ENCODE assay signal across 19 cellular contexts in genomic region chr12:97425802-97426484, GRCh38. TPM values are rescaled to one million over a fixed set of nuclear protein-coding genes. Genes with fewer than 3 reads are reported as not detected.
"Had no signal": no experiment of that assay in that cellular context is flagged by ENCODE, and none has a peak within 500 bp of the region (broad histone marks: within the 10 kb centered on the region; RNA-seq: fewer than 3 reads in every experiment).

No MANE protein-coding gene starts in this region.

- H3K36me3 Mint-ChIP-seq: activated naive CD4-positive, alpha-beta T cell treated with anti-CD3 and anti-CD28 coated beads, Interleukin-2, amount 50 U/mL, for 24 hours; natural killer cell had no signal

- H3K27ac ChIP-seq: adrenal gland, heart left ventricle, tibial artery, uterus had no signal

- H3K9me3 ChIP-seq: adrenal gland, heart left ventricle, tibial artery, uterus had no signal

- H3K27me3 ChIP-seq: adrenal gland, tibial artery, uterus had no signal

- H3K9me3 Mint-ChIP-seq: activated B cell treated with CpG ODN at 0.5 μM for 24 hours; activated naive CD4-positive, alpha-beta T cell treated with anti-CD3 and anti-CD28 coated beads, Interleukin-2, amount 50 U/mL, for 24 hours had no signal

- DNase-seq: activated B cell treated with CpG ODN at 0.5 μM for 24 hours; activated CD4-positive, alpha-beta T cell treated with anti-CD3 and anti-CD28 coated beads for 48 hours; activated CD8-positive, alpha-beta memory T cell treated with anti-CD3 and anti-CD28 coated beads, Interleukin-2, amount 50 U/mL, for 4 hours; activated CD8-positive, alpha-beta T cell treated with anti-CD3 and anti-CD28 coated beads, Interleukin-2, amount 10 ng/mL, durations not matched to agents 7 days and 5 days; activated effector memory CD4-positive, alpha-beta T cell treated with anti-CD3 and anti-CD28 coated beads, Interleukin-2, amount 50 U/mL, for 16 hours; activated T-cell treated with anti-CD3 and anti-CD28 coated beads, Interleukin-2, amount 50 U/mL, for 48 hours; cortex of kidney; effector memory CD8-positive, alpha-beta T cell; heart left ventricle; mesenchymal stem cell; natural killer cell; nucleus accumbens; stimulated activated CD4-positive, alpha-beta T cell treated with anti-CD3 and anti-CD28 coated beads, Interleukin-1b, Interleukin-23, amount 100 ng/mL, for 48 hours; T-helper 2 cell; uterus had no signal

- H3K4me1 ChIP-seq: adrenal gland, heart left ventricle, tibial artery, uterus had no signal

- H3K27ac Mint-ChIP-seq: activated B cell treated with CpG ODN at 0.5 μM for 24 hours; activated CD8-positive, alpha-beta T cell treated with anti-CD3 and anti-CD28 coated beads, Interleukin-2, amount 10 ng/mL, durations not matched to agents 7 days and 5 days; activated naive CD4-positive, alpha-beta T cell treated with anti-CD3 and anti-CD28 coated beads, Interleukin-2, amount 50 U/mL, for 24 hours; effector memory CD8-positive, alpha-beta T cell; natural killer cell had no signal

- H3K4me3 Mint-ChIP-seq: activated B cell treated with CpG ODN at 0.5 μM for 24 hours; activated CD8-positive, alpha-beta T cell treated with anti-CD3 and anti-CD28 coated beads, Interleukin-2, amount 10 ng/mL, durations not matched to agents 7 days and 5 days; activated naive CD4-positive, alpha-beta T cell treated with anti-CD3 and anti-CD28 coated beads, Interleukin-2, amount 50 U/mL, for 24 hours; effector memory CD8-positive, alpha-beta T cell; natural killer cell had no signal

- H3K4me1 Mint-ChIP-seq: activated B cell treated with CpG ODN at 0.5 μM for 24 hours; activated naive CD4-positive, alpha-beta T cell treated with anti-CD3 and anti-CD28 coated beads, Interleukin-2, amount 50 U/mL, for 24 hours; natural killer cell had no signal

- H3K4me3 ChIP-seq: adrenal gland, heart left ventricle, tibial artery, uterus had no signal

- ATAC-seq: activated CD8-positive, alpha-beta T cell treated with anti-CD3 and anti-CD28 coated beads, Interleukin-2, amount 10 ng/mL, durations not matched to agents 7 days and 5 days; effector memory CD8-positive, alpha-beta T cell; natural killer cell had no signal

RNA-seq across cellular contexts. Expression of gene RMST, which starts 36.7 kb away (rescaled TPM):
- total RNA-seq: activated B cell treated with CpG ODN at 0.5 μM for 24 hours; activated CD8-positive, alpha-beta T cell treated with anti-CD3 and anti-CD28 coated beads, Interleukin-2, amount 10 ng/mL, durations not matched to agents 7 days and 5 days; epithelial cell of proximal tubule; natural killer cell had no signal
